In genomic region chr6:142746524-142746923, GRCh38 we compare ENCODE assay signal across 8 cellular contexts.
DNase-seq lines count a peak whose midpoint lies in the region; ATAC-seq, FAIRE-seq and TF ChIP-seq lines count a peak whose summit lies in the region.

No MANE protein-coding gene starts in this region.

- peak; percentile 43 for TF ChIP-seq CTCF in GM12865 (IDR thresholded peaks at IDR 0.05; ENCODE audit: insufficient read depth, low read depth, low read length, missing control alignments)
- TF ChIP-seq CTCF in H1 (IDR thresholded peaks at IDR 0.05; ENCODE audit: control extremely low read depth in 1 of 3, insufficient read depth in 1 of 3, low read depth in 1 of 3, low read length in 3 of 3) = peak; percentile 48 to 78 (median 71)
- TF ChIP-seq CTCF in natural killer cell (IDR thresholded peaks at IDR 0.05) = peak; percentile 51

- no peaks in the 10 kb centered on the region for H3K9me3 Mint-ChIP-seq in natural killer cell

- H2BK120ac ChIP-seq in H1 (replicated peaks; ENCODE audit: low read depth, low read length) = no peak overlapping the region

- H3K27me3 ChIP-seq in H7 (ENCODE audit: control insufficient read depth, insufficient read depth, low read length) = no peaks in the 10 kb centered on the region
- H3K27me3 ChIP-seq in H1 (replicated peaks in 1 of 4; ENCODE audit: control insufficient read depth in 3 of 4, extremely low read depth in 1 of 4, insufficient read depth in 3 of 4, low read length in 3 of 4) = no peaks in the 10 kb centered on the region

- H3K23me2 ChIP-seq in H1 (ENCODE audit: low read depth, low read length) = no peaks in the 10 kb centered on the region

- no peak overlapping the region for H2BK20ac ChIP-seq in H1 (ENCODE audit: low read length)

- peak; percentile 57 for DNase-seq in GM12865 (ENCODE audit: low read depth)
- peak; percentile 53 for DNase-seq in H7
- DNase-seq in SK-MEL-5 (ENCODE audit: low read depth, low spot score) = peak; percentile 51
- DNase-seq in H1 (ENCODE audit: low read depth in 1 of 2, low spot score in 2 of 2) = peak in 1 of 2 experiments; percentile 58
- no peak for DNase-seq in natural killer cell
- no peak for DNase-seq in kidney tubule cell (ENCODE audit: low spot score)
- no peak for DNase-seq in NCI-H1930 (lab: John Stamatoyannopoulos, UW)
- no peak for DNase-seq in H54 (ENCODE audit: insufficient read length, low spot score)

- H4K5ac ChIP-seq in H1 (ENCODE audit: insufficient read length, low read depth, low read length) = no peak overlapping the region

- H3K79me1 ChIP-seq in H1 (ENCODE audit: low read depth, low read length) = no peaks in the 10 kb centered on the region

- H3K4me3 Mint-ChIP-seq in natural killer cell = no peak overlapping the region

- H3K27ac ChIP-seq in H1 (ENCODE audit: low read depth, low read length) = no peak overlapping the region

- H3K27ac Mint-ChIP-seq in natural killer cell = no peak overlapping the region

- no peak for TF ChIP-seq POLR2A in H1 (IDR thresholded peaks at IDR 0.05; ENCODE audit: control extremely low read depth in 1 of 2, low read depth in 2 of 2, low read length in 2 of 2)
- no peak for TF ChIP-seq POLR2A in H54 (IDR thresholded peaks at IDR 0.05; ENCODE audit: low read depth, low read length)

- no peaks in the 10 kb centered on the region for H3K79me2 ChIP-seq in H1 (ENCODE audit: control insufficient read depth in 1 of 2, insufficient read depth in 2 of 2, low read length in 2 of 2)

- H4K91ac ChIP-seq in H1 (replicated peaks; ENCODE audit: insufficient read length, low read length) = no peak overlapping the region

- POLR2A ChIA-PET in H1 (lab: Charles Lee; ENCODE audit: partially characterized antibody) = no interaction called here

- peak overlapping the region; percentile 92 for H2AFZ ChIP-seq in H1 (ENCODE audit: low read length)

- no peak overlapping the region for H3K4ac ChIP-seq in H1 (replicated peaks; ENCODE audit: insufficient read length, low read depth, low read length)

- H3K18ac ChIP-seq in H1 (ENCODE audit: extremely low read depth, low read length) = no peak overlapping the region

- 85% methylated on average over 2 of the region's 2 CpGs; no CpG with 5 or more reads in 1 of the 2 experiments for WGBS in H1 (ENCODE audit: extremely low coverage in 1 of 2, insufficient coverage in 1 of 2, insufficient read length in 1 of 2, insufficient replicate concordance in 2 of 2, low coverage in 1 of 2, low lambda C conversion rate in 2 of 2, missing lambda C conversion rate in 1 of 2), 2 experiments

- peaks cover 6 to 13% of the 10 kb centered on the region in 2 donors for H3K27me3 Mint-ChIP-seq in natural killer cell (ENCODE audit: low read depth in 2 of 2)

- H2BK5ac ChIP-seq in H1 (ENCODE audit: low read depth, low read length) = no peak overlapping the region

- H3K4me3 ChIP-seq in GM12865 (ENCODE audit: low read depth, low read length) (no peak overlapping the region), H7 (ENCODE audit: insufficient read depth, low read depth, low read length) (no peak overlapping the region), H1 (ENCODE audit: extremely low read depth in 1 of 4, insufficient read depth in 2 of 4, low read depth in 3 of 4, low read length in 4 of 4) (no peak overlapping the region)

- no peaks in the 10 kb centered on the region for H3K4me1 Mint-ChIP-seq in natural killer cell

- H3K4me2 ChIP-seq in H1 (ENCODE audit: insufficient read depth in 1 of 2, low read depth in 2 of 2, low read length in 2 of 2) = no peak overlapping the region

- CTCF ChIA-PET in H1 (lab: Charles Lee; ENCODE audit: partially characterized antibody) = interaction anchor here (0.8 to 4.3 kb wide), 19 partner anchors 10 to 679 kb away, joined by 3 to 43 read pairs (median 5); no protein-coding TSS in a partner anchor

- TF ChIP-seq EP300 in H1 (IDR thresholded peaks at IDR 0.05; ENCODE audit: borderline replicate concordance in 1 of 2, low read depth in 2 of 2, low read length in 2 of 2) = no peak

- no peak overlapping the region for H3K9ac ChIP-seq in H1 (replicated peaks in 1 of 4; ENCODE audit: extremely low read depth in 1 of 4, low read depth in 3 of 4, low read length in 3 of 4)

- H3K56ac ChIP-seq in H1 (replicated peaks; ENCODE audit: insufficient read length, low read depth, low read length) = no peak overlapping the region

- no peaks in the 10 kb centered on the region for H3K36me3 Mint-ChIP-seq in natural killer cell

- in situ Hi-C loops in SK-MEL-5 (cut with HindIII; ENCODE audit: low pct_unique_long_range_greater_than_20kb, low sequenced_read_pairs) = no loop called here

- H3K9me3 ChIP-seq in H1 (ENCODE audit: insufficient read depth in 2 of 2, low read depth in 1 of 2, low read length in 1 of 2) = no peaks in the 10 kb centered on the region

- H3K4me1 ChIP-seq in H1 (replicated peaks in 1 of 4; ENCODE audit: control insufficient read depth in 3 of 4, insufficient read depth in 4 of 4, low read length in 3 of 4) = no peaks in the 10 kb centered on the region

- H2AK5ac ChIP-seq in H1 (ENCODE audit: low read depth, low read length) = no peak overlapping the region

- no peak overlapping the region for H2BK15ac ChIP-seq in H1 (ENCODE audit: low read length)

- FAIRE-seq in H1 (lab: Jason Lieb, UNC) (no peak), H54 (lab: Jason Lieb, UNC) (no peak)

- H2BK12ac ChIP-seq in H1 (ENCODE audit: low read depth, low read length) = no peak overlapping the region

- H4K20me1 ChIP-seq in H1 (replicated peaks in 1 of 2; ENCODE audit: control insufficient read depth in 1 of 2, insufficient read depth in 2 of 2, low read length in 2 of 2) = no peaks in the 10 kb centered on the region

- peak; percentile 69 to 76 for TF ChIP-seq RAD21 in H1 (IDR thresholded peaks at IDR 0.05 in 1 of 2, conservative IDR thresholded peaks at IDR 0.05 in 1 of 2; ENCODE audit: low read depth in 2 of 2, low read length in 2 of 2)

- ATAC-seq in natural killer cell = peak; percentile 63 to 70 (median 64)

- no peaks in the 10 kb centered on the region for H3K36me3 ChIP-seq in H7 (replicated peaks; ENCODE audit: control insufficient read depth, insufficient read depth, low read length)
- no peaks in the 10 kb centered on the region for H3K36me3 ChIP-seq in H1 (ENCODE audit: control insufficient read depth in 2 of 4, insufficient read depth in 4 of 4, low read length in 3 of 4)

- no peak overlapping the region for H3K14ac ChIP-seq in H1 (ENCODE audit: insufficient read length)

- H4K8ac ChIP-seq in H1 (ENCODE audit: extremely low read depth, insufficient read depth, low read length) = no peak overlapping the region

- no peak overlapping the region for H3K23ac ChIP-seq in H1 (ENCODE audit: insufficient read length)

- intact Hi-C loops in natural killer cell (cut with micrococcal nuclease) = loop anchor here (2.0 to 10.0 kb wide), 3 partner anchors 108 to 196 kb away; no protein-coding TSS in a partner anchor

TF ChIP-seq in H1, 55 proteins besides CTCF, POLR2A, EP300 and RAD21:
- TF ChIP-seq JUN (IDR thresholded peaks at IDR 0.05; ENCODE audit: low read depth, low read length) (no peak), EGR1 (IDR thresholded peaks at IDR 0.05; ENCODE audit: borderline replicate concordance, low read depth, low read length) (no peak), CHD1 (IDR thresholded peaks at IDR 0.05; ENCODE audit: low read depth, low read length) (no peak), CBX8 (IDR thresholded peaks at IDR 0.05; ENCODE audit: borderline replicate concordance, low read depth, low read length) (no peak), HDAC2 (IDR thresholded peaks at IDR 0.05; ENCODE audit: borderline replicate concordance in 1 of 2, low read depth in 2 of 2, low read length in 2 of 2) (no peak), BRCA1 (IDR thresholded peaks at IDR 0.05; ENCODE audit: low read depth, low read length) (no peak), EZH2 (IDR thresholded peaks at IDR 0.05; ENCODE audit: low read depth, low read length, severe bottlenecking) (no peak), SRF (IDR thresholded peaks at IDR 0.05; ENCODE audit: low read depth, low read length) (no peak), NANOG (IDR thresholded peaks at IDR 0.05; ENCODE audit: insufficient read depth, low read depth, low read length, poor library complexity, severe bottlenecking) (no peak)
- TF ChIP-seq, protein P1, sequence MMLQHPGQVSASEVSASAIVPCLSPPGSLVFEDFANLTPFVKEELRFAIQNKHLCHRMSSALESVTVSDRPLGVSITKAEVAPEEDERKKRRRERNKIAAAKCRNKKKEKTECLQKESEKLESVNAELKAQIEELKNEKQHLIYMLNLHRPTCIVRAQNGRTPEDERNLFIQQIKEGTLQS (IDR thresholded peaks at IDR 0.05; ENCODE audit: insufficient read depth, low read depth, low read length) = no peak

Comparison
In these comparisons a context has a peak if more than half of its experiments do, and no peak if none do; other contexts are left out.
1. DNase-seq: peak in GM12865 (single experiment), H7 (single experiment) and SK-MEL-5 (single experiment); none in natural killer cell (single experiment), kidney tubule cell (single experiment), NCI-H1930 (0 of 2) and H54 (single experiment).
2. Peak in every context shown above with its lines, with median percentiles within 50 percentile points of each other: CTCF ChIP-seq.